8 cellular contexts compared by ENCODE assay signal in the genomic region with DNA sequence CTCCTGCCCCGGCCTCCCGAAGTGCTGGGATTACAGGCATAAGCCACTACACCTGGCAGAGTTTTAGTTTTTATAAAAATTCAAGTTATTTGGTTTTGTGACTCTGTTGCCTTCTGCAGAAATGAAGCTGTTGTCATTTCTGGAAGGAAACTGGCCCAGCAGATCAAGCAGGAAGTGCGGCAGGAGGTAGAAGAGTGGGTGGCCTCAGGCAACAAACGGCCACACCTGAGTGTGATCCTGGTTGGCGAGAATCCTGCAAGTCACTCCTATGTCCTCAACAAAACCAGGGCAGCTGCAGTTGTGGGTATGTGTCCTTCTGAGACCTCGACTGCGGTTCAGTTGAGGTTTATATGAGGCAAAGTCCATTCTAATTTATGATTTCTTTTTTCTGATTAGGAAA. TPM values are rescaled to one million over a fixed set of nuclear protein-coding genes. Genes with fewer than 3 reads are reported as not detected.
DNase-seq lines count a peak whose midpoint lies in the region; ATAC-seq lines count a peak whose summit lies in the region.

No MANE protein-coding gene starts in this region.

- peak; percentile 37 for ATAC-seq in GM18502 (IDR thresholded peaks at IDR 0.05; ENCODE audit: poor library complexity, unreplicated experiment)
- peak; percentile 45 for ATAC-seq in HG03432 (IDR thresholded peaks at IDR 0.05; ENCODE audit: unreplicated experiment)
- peak; percentile 41 for ATAC-seq in naive thymus-derived CD4-positive, alpha-beta T cell
- no peak for ATAC-seq in HG02870 (IDR thresholded peaks at IDR 0.05; ENCODE audit: unreplicated experiment)

- H3K27me3 Mint-ChIP-seq in activated naive CD4-positive, alpha-beta T cell treated with anti-CD3 and anti-CD28 coated beads, Interleukin-2, amount 50 U/mL, for 24 hours: no peaks in the 10 kb centered on the region
- H3K27me3 Mint-ChIP-seq in naive thymus-derived CD4-positive, alpha-beta T cell: no peaks in the 10 kb centered on the region

- peaks cover 42% of the 10 kb centered on the region for H3K36me3 Mint-ChIP-seq in activated naive CD4-positive, alpha-beta T cell treated with anti-CD3 and anti-CD28 coated beads, Interleukin-2, amount 50 U/mL, for 24 hours
- peaks cover 0 to 42% (median 10%) of the 10 kb centered on the region in 5 donors for H3K36me3 Mint-ChIP-seq in naive thymus-derived CD4-positive, alpha-beta T cell

- H3K36me3 ChIP-seq in naive thymus-derived CD4-positive, alpha-beta T cell (ENCODE audit: control insufficient read depth in 2 of 3, insufficient read depth in 3 of 3, low read length in 3 of 3): peaks cover 0 to 24% (median 14%) of the 10 kb centered on the region in 3 experiments

- peak overlapping the region; percentile 93 for H3K27ac Mint-ChIP-seq in activated naive CD4-positive, alpha-beta T cell treated with anti-CD3 and anti-CD28 coated beads, Interleukin-2, amount 50 U/mL, for 24 hours
- H3K27ac Mint-ChIP-seq in naive thymus-derived CD4-positive, alpha-beta T cell: peak overlapping the region; percentile 91 to 98 (median 94)

- peak overlapping the region; percentile 63 for H3K27ac ChIP-seq in naive thymus-derived CD4-positive, alpha-beta T cell (ENCODE audit: low read depth, low read length)

- CTCF ChIA-PET in naive thymus-derived CD4-positive, alpha-beta T cell (lab: Charles Lee): interaction anchor here (0.6 to 1.9 kb wide), 4 partner anchors 11 to 324 kb away, joined by 3 to 4 read pairs (median 3); a partner anchor contains a TSS

- no peaks in the 10 kb centered on the region for H3K9me3 ChIP-seq in naive thymus-derived CD4-positive, alpha-beta T cell (ENCODE audit: control insufficient read depth in 2 of 3, low read length in 3 of 3)

- intact Hi-C loops in naive thymus-derived CD4-positive, alpha-beta T cell (cut with micrococcal nuclease): loop anchor here in 1 of 2 donors (5.0 kb wide), 1 partner anchor 38 kb away; no protein-coding TSS in a partner anchor

- POLR2A ChIA-PET in naive thymus-derived CD4-positive, alpha-beta T cell (lab: Charles Lee): interaction anchor here (0.8 to 3.3 kb wide), 4 partner anchors 21 to 41 kb away, joined by 3 to 29 read pairs (median 3); a partner anchor contains a TSS

- H3K4me3 Mint-ChIP-seq in activated naive CD4-positive, alpha-beta T cell treated with anti-CD3 and anti-CD28 coated beads, Interleukin-2, amount 50 U/mL, for 24 hours: peak overlapping the region; percentile 84
- H3K4me3 Mint-ChIP-seq in naive thymus-derived CD4-positive, alpha-beta T cell: peak overlapping the region; percentile 48 to 90 (median 82)

- peaks cover 64% of the 10 kb centered on the region for H3K4me1 Mint-ChIP-seq in activated naive CD4-positive, alpha-beta T cell treated with anti-CD3 and anti-CD28 coated beads, Interleukin-2, amount 50 U/mL, for 24 hours
- H3K4me1 Mint-ChIP-seq in naive thymus-derived CD4-positive, alpha-beta T cell: peaks cover 25 to 83% (median 41%) of the 10 kb centered on the region in 7 donors

- H3K9me3 Mint-ChIP-seq in activated naive CD4-positive, alpha-beta T cell treated with anti-CD3 and anti-CD28 coated beads, Interleukin-2, amount 50 U/mL, for 24 hours: no peaks in the 10 kb centered on the region
- no peaks in the 10 kb centered on the region for H3K9me3 Mint-ChIP-seq in naive thymus-derived CD4-positive, alpha-beta T cell

- peaks cover 22 to 37% of the 10 kb centered on the region in 2 donors for H3K4me1 ChIP-seq in naive thymus-derived CD4-positive, alpha-beta T cell (ENCODE audit: control insufficient read depth in 2 of 2, insufficient read depth in 2 of 2, low read length in 2 of 2)

- H3K4me3 ChIP-seq in naive thymus-derived CD4-positive, alpha-beta T cell (ENCODE audit: low read length): peak overlapping the region; percentile 53

- DNase-seq in naive thymus-derived CD4-positive, alpha-beta T cell: peak in 3 of 9 donors; percentile 10 to 17 (median 14)
- DNase-seq in EL: no peak
- DNase-seq in NCI-H2227 (lab: John Stamatoyannopoulos, UW; ENCODE audit: unreplicated experiment): no peak
- DNase-seq in hepatic stellate cell (ENCODE audit: low spot score): no peak

- no peaks in the 10 kb centered on the region for H3K27me3 ChIP-seq in naive thymus-derived CD4-positive, alpha-beta T cell (ENCODE audit: control insufficient read depth in 2 of 2, insufficient read depth in 2 of 2, low read length in 2 of 2)

RNA-seq across cellular contexts. Expression of a gene that starts 7.2 kb away (rescaled TPM):
- total RNA-seq in naive thymus-derived CD4-positive, alpha-beta T cell: 100 to 1,000 TPM in 1 of 5 experiments, 10 to 100 TPM in 4; 14.5 to 186 (median 25.1) TPM
- 1 to 10 TPM; 6.8 to 8.1 TPM for polyA plus RNA-seq in naive thymus-derived CD4-positive, alpha-beta T cell

RNA-seq across cellular contexts. Expression of a gene that starts 26.9 kb away (rescaled TPM):
- 100 to 1,000 TPM; 113 to 185 (median 140) TPM for total RNA-seq in naive thymus-derived CD4-positive, alpha-beta T cell
- polyA plus RNA-seq in naive thymus-derived CD4-positive, alpha-beta T cell: 100 to 1,000 TPM; 106 to 120 TPM

RNA-seq across cellular contexts. Expression of a gene that starts 57.9 kb away (rescaled TPM):
- 10 to 100 TPM in 4 of 5 experiments, 1 to 10 TPM in 1; 6.9 to 54.8 (median 13.7) TPM for total RNA-seq in naive thymus-derived CD4-positive, alpha-beta T cell
- polyA plus RNA-seq in naive thymus-derived CD4-positive, alpha-beta T cell: 10 to 100 TPM; 70.0 to 87.3 TPM
